Comparison of ENCODE assay signal across 1 cellular context in the genomic region with DNA sequence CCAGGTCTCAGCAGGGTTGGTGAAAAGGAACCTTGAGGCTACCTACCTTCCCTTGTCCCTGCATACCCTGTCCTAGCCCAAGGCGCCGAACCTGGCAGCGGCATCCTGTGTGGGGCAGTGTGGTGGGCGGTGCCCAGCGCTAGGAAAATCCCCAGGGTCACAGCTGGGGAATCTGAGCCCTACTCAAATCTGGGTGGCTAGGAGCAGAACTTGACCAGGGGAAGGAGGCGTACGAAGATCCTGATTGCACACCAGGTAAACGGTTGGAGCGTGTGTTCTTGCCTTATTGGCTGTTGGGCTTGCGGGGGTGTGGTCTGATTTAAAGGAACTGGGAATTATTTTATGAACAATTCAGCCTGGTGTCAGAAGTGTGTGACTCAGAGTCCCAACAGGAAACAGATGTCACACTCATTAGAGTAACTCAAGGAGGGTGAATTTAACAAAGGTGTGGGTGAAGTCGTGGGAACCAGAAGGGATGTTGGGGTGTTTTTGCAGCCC.
TF ChIP-seq lines count a peak whose summit lies in the region.

No MANE protein-coding gene starts in this region.

TF ChIP-seq in HepG2, 621 proteins besides CTCF, POLR2A, EP300 and RAD21 (continued from another document):
- TF ChIP-seq, protein P1, sequence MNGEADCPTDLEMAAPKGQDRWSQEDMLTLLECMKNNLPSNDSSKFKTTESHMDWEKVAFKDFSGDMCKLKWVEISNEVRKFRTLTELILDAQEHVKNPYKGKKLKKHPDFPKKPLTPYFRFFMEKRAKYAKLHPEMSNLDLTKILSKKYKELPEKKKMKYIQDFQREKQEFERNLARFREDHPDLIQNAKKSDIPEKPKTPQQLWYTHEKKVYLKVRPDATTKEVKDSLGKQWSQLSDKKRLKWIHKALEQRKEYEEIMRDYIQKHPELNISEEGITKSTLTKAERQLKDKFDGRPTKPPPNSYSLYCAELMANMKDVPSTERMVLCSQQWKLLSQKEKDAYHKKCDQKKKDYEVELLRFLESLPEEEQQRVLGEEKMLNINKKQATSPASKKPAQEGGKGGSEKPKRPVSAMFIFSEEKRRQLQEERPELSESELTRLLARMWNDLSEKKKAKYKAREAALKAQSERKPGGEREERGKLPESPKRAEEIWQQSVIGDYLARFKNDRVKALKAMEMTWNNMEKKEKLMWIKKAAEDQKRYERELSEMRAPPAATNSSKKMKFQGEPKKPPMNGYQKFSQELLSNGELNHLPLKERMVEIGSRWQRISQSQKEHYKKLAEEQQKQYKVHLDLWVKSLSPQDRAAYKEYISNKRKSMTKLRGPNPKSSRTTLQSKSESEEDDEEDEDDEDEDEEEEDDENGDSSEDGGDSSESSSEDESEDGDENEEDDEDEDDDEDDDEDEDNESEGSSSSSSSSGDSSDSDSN (CRISPR knock-in tag; IDR thresholded peaks at IDR 0.05) = no peak
- no peak for TF ChIP-seq KLF6 (CRISPR knock-in tag; IDR thresholded peaks at IDR 0.05)
- no peak for TF ChIP-seq KAT7 (CRISPR knock-in tag; IDR thresholded peaks at IDR 0.05; ENCODE audit: borderline replicate concordance)
- TF ChIP-seq, protein P2, sequence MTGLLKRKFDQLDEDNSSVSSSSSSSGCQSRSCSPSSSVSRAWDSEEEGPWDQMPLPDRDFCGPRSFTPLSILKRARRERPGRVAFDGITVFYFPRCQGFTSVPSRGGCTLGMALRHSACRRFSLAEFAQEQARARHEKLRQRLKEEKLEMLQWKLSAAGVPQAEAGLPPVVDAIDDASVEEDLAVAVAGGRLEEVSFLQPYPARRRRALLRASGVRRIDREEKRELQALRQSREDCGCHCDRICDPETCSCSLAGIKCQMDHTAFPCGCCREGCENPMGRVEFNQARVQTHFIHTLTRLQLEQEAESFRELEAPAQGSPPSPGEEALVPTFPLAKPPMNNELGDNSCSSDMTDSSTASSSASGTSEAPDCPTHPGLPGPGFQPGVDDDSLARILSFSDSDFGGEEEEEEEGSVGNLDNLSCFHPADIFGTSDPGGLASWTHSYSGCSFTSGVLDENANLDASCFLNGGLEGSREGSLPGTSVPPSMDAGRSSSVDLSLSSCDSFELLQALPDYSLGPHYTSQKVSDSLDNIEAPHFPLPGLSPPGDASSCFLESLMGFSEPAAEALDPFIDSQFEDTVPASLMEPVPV (CRISPR knock-in tag; IDR thresholded peaks at IDR 0.05) = no peak
